Comparison of ENCODE assay signal across 11 cellular contexts in genomic region chr11:47189100-47189834, GRCh38. TPM values are rescaled to one million over a fixed set of nuclear protein-coding genes. Genes with fewer than 3 reads are reported as not detected.
DNase-seq lines count a peak whose midpoint lies in the region; ATAC-seq, FAIRE-seq and TF ChIP-seq lines count a peak whose summit lies in the region.
"Had no signal": no experiment of that assay in that cellular context is flagged by ENCODE, and none has a peak within 500 bp of the region (broad histone marks: within the 10 kb centered on the region; RNA-seq: fewer than 3 reads in every experiment).

No MANE protein-coding gene starts in this region.

- H4K20me1 ChIP-seq in GM12878 (ENCODE audit: control insufficient read depth, insufficient read depth), result no peaks in the 10 kb centered on the region

- no peak for TF ChIP-seq POLR2A in GM12878 (IDR thresholded peaks at IDR 0.05; ENCODE audit: low read depth, low read length)

- H3K79me2 ChIP-seq in GM12878 (ENCODE audit: control insufficient read depth, insufficient read depth, low read length), result no peaks in the 10 kb centered on the region

- H3K27ac ChIP-seq in GM12878 (ENCODE audit: control insufficient read depth, insufficient read depth), result no peak overlapping the region

- no peak overlapping the region for H3K9ac ChIP-seq in GM12878 (ENCODE audit: control insufficient read depth, insufficient read depth, low read length)

- H3K4me2 ChIP-seq in GM12878 (ENCODE audit: control insufficient read depth, insufficient read depth), result no peak overlapping the region

- CTCF ChIA-PET in GM12878 (lab: Yijun Ruan, JAX), result interaction anchor here (3.1 kb wide), 2 partner anchors 10 to 70 kb away, joined by 15 to 17 read pairs; no protein-coding TSS in a partner anchor

- H3K27me3 ChIP-seq in GM12878 (replicated peaks in 1 of 2; ENCODE audit: control insufficient read depth in 2 of 2, insufficient read depth in 2 of 2, low read length in 1 of 2), result peaks cover 0 to 13% of the 10 kb centered on the region in 2 experiments; a peak in 3 of 4 replicates

- H3K27me3 Mint-ChIP-seq in type B pancreatic cell, result no peaks in the 10 kb centered on the region

- no peak for TF ChIP-seq EP300 in GM12878 (IDR thresholded peaks at IDR 0.05; ENCODE audit: borderline replicate concordance in 1 of 2, control insufficient read depth in 1 of 2, low read depth in 2 of 2, low read length in 2 of 2)

- no peaks in the 10 kb centered on the region for H3K9me3 ChIP-seq in GM12878 (replicated peaks; ENCODE audit: control insufficient read depth, insufficient read depth, low read length)

- in situ Hi-C loops in GM12878 (cut with MboI), result no loop called here

- BruUV-seq in GM12878 (replicated peaks; lab: Mats Ljungman, UMichigan), result no TSS peak

- no peak overlapping the region for H2AFZ ChIP-seq in GM12878 (ENCODE audit: control insufficient read depth, low read depth, low read length)

- intact Hi-C loops in GM12878 (cut with micrococcal nuclease; ENCODE audit: unreplicated experiment) (no loop called here), left colon (cut with DNase I, micrococcal nuclease) (no loop called here), posterior vena cava (cut with DNase I) (no loop called here)

- SMC1A ChIA-PET in GM12878 (lab: Charles Lee; ENCODE audit: uncharacterized antibody, unreplicated experiment), result no interaction called here

- H3K9me3 Mint-ChIP-seq in type B pancreatic cell, result no peaks in the 10 kb centered on the region

- peaks cover 30% of the 10 kb centered on the region for H3K4me1 Mint-ChIP-seq in type B pancreatic cell (ENCODE audit: unreplicated experiment)

- TF ChIP-seq CTCF in GM12878 (IDR thresholded peaks at IDR 0.05 in 2 of 3, conservative IDR thresholded peaks at IDR 0.05 in 1 of 3; ENCODE audit: control insufficient read depth in 2 of 3, extremely low read depth in 1 of 3, insufficient read depth in 1 of 3, low read depth in 3 of 3, low read length in 3 of 3), result no peak
- TF ChIP-seq CTCF in type B pancreatic cell (conservative IDR thresholded peaks at IDR 0.05), result no peak

- H3K4me3 ChIP-seq in GM12878, result no peak overlapping the region

- ATAC-seq in GM12878 (no peak), left colon (peak; percentile 32), GM18909 (IDR thresholded peaks at IDR 0.05; ENCODE audit: poor library complexity, unreplicated experiment) (no peak)

- peaks cover 11% of the 10 kb centered on the region for H3K4me1 ChIP-seq in GM12878 (ENCODE audit: control insufficient read depth, insufficient read depth, low read length)

- 64% methylated on average over 11 of the region's 11 CpGs for WGBS in GM12878 (ENCODE audit: insufficient coverage, insufficient replicate concordance, low lambda C conversion rate, missing lambda C conversion rate)

- FAIRE-seq in GM12878 (lab: Jason Lieb, UNC), result peak; percentile 27

- H3K36me3 ChIP-seq in GM12878 (ENCODE audit: control insufficient read depth in 2 of 2, insufficient read depth in 2 of 2, low read length in 1 of 2), result no peaks in the 10 kb centered on the region

- POLR2A ChIA-PET in GM12878 (lab: Charles Lee), result interaction anchor here (0.6 kb wide), 2 partner anchors 10 to 147 kb away, joined by 3 to 5 read pairs; no protein-coding TSS in a partner anchor

- TF ChIP-seq RAD21 in GM12878 (IDR thresholded peaks at IDR 0.05; ENCODE audit: insufficient read depth, low read depth, low read length), result no peak

- H3K4me3 Mint-ChIP-seq in type B pancreatic cell, result peak overlapping the region; percentile 54

- peak; percentile 59 for DNase-seq in NCI-H2196 (lab: John Stamatoyannopoulos, UW; ENCODE audit: unreplicated experiment)
- no peak for DNase-seq in NCI-H2196 treated with DMSO at 0.1 percent for 48 hours (lab: John Stamatoyannopoulos, UW; ENCODE audit: unreplicated experiment)
- DNase-seq in GM12878 (ENCODE audit: low read depth, low spot score), result no peak
- DNase-seq in left colon, result no peak
- no peak for DNase-seq in type B pancreatic cell (ENCODE audit: extremely low spot score, unreplicated experiment)
- no peak for DNase-seq in posterior vena cava (ENCODE audit: low spot score)
- DNase-seq in NCI-H2107 treated with DMSO at 0.1 percent for 48 hours (lab: John Stamatoyannopoulos, UW; ENCODE audit: unreplicated experiment), result no peak
- DNase-seq: activated effector memory CD4-positive, alpha-beta T cell treated with anti-CD3 and anti-CD28 coated beads, Interleukin-2, amount 50 U/mL, for 16 hours; NCI-H1048; stimulated activated CD4-positive, alpha-beta T cell treated with anti-CD3 and anti-CD28 coated beads, Interleukin-12 subunit alpha, Interleukin-12 subunit beta, amount 100 ng/mL, for 4 hours had no signal

- H3K27ac Mint-ChIP-seq in type B pancreatic cell, result peak overlapping the region; percentile 82

- H3K36me3 Mint-ChIP-seq in type B pancreatic cell, result no peaks in the 10 kb centered on the region

- RAD21 ChIA-PET in GM12878 (lab: Charles Lee; ENCODE audit: unreplicated experiment), result no interaction called here

RNA-seq across cellular contexts. Expression of gene PACSIN3, which starts 3.0 kb away (rescaled TPM):
- 0.34 and 0.84 TPM in 2 replicates for total RNA-seq in GM12878 (2013; cell fraction: nucleolus; rRNA removed)
- total RNA-seq in GM12878 (2014; rRNA removed), result 0.23 and 0.60 TPM in 2 replicates
- total RNA-seq in GM12878 (2014; rRNA removed; fragmentation: Illumina TruSeq; extraction: Trizol), result 0.22 and 0.55 TPM in 2 replicates
- total RNA-seq in GM12878 (2021), result 0.43 and 0.82 TPM in 2 replicates
- polyA plus RNA-seq in GM12878 (2011; ENCODE audit: low read depth), result 0.18 TPM
- 0.12 and 0.16 TPM in 2 replicates for polyA plus RNA-seq in GM12878 (2011; rRNA removed)
- 0.15 and 0.20 TPM in 2 replicates for polyA plus RNA-seq in GM12878 (2011; cell fraction: cytosol; rRNA removed)
- polyA plus RNA-seq in GM12878 (2011; cell fraction: nucleus; rRNA removed), result 0.16 and 0.22 TPM in 2 replicates
- polyA plus RNA-seq in GM12878 (2012), result 0.83 and 0.86 TPM in 2 replicates
- polyA plus RNA-seq in GM12878 (2014; fragmentation: Illumina TruSeq; extraction: Trizol), result 0.18 TPM in 1 of 2 replicates, not detected in the other
- polyA plus RNA-seq in GM12878 (2014; fragmentation: Nextera tagmentation; extraction: Ambion mirVana), result under 1 TPM in 1 of 2 experiments, not detected in 1; 0.05 TPM
- polyA plus RNA-seq in GM12878 (2014; rRNA removed), result 0.38 and 0.60 TPM in 2 replicates
- polyA plus RNA-seq in GM12878 (2016; fragmentation: Nextera tagmentation; extraction: Ambion mirVana), result under 1 TPM; 0.09 to 0.55 TPM
- 0.21 TPM in 1 of 2 replicates, not detected in the other for polyA minus RNA-seq in GM12878 (2011; rRNA and poly(A)+ RNA removed)
- polyA minus RNA-seq in GM12878 (2011; cell fraction: cytosol; rRNA and poly(A)+ RNA removed), result 4.0 and 4.9 TPM in 2 replicates
- 0.85 and 1.3 TPM in 2 replicates for polyA minus RNA-seq in GM12878 (2011; cell fraction: nucleus; rRNA and poly(A)+ RNA removed)
- total RNA-seq in left colon, result 1 to 10 TPM; 2.2 to 7.1 TPM
- 52.5 and 77.2 TPM in 2 replicates for total RNA-seq in type B pancreatic cell (ENCODE audit: low replicate concordance)
- 10 to 100 TPM; 33.1 to 47.4 TPM for total RNA-seq in posterior vena cava

RNA-seq across cellular contexts. Expression of gene ARFGAP2, which starts 12.6 kb away (rescaled TPM):
- total RNA-seq in GM12878 (2013; cell fraction: nucleolus; rRNA removed), result 293 and 339 TPM in 2 replicates
- total RNA-seq in GM12878 (2014; rRNA removed) (77.6 and 82.8 TPM in 2 replicates), GM12878 (2014; rRNA removed; fragmentation: Illumina TruSeq; extraction: Trizol) (59.7 and 64.4 TPM in 2 replicates), GM12878 (2021) (75.7 and 79.0 TPM in 2 replicates), left colon (10 to 100 TPM; 81.5 to 85.4 TPM), type B pancreatic cell (ENCODE audit: low replicate concordance) (99.9 and 103 TPM in 2 replicates), posterior vena cava (10 to 100 TPM; 49.4 to 58.5 TPM)
- polyA plus RNA-seq in GM12878 (2011; ENCODE audit: low read depth), result 108 TPM
- polyA plus RNA-seq in GM12878 (2011; rRNA removed) (45.9 and 59.3 TPM in 2 replicates), GM12878 (2014; fragmentation: Illumina TruSeq; extraction: Trizol) (64.5 and 100 TPM in 2 replicates), GM12878 (2014; fragmentation: Nextera tagmentation; extraction: Ambion mirVana) (10 to 100 TPM; 20.9 to 25.0 TPM), GM12878 (2014; rRNA removed) (72.8 and 75.4 TPM in 2 replicates), GM12878 (2016; fragmentation: Nextera tagmentation; extraction: Ambion mirVana) (10 to 100 TPM; 79.2 to 91.4 TPM)
- polyA plus RNA-seq in GM12878 (2011; cell fraction: cytosol; rRNA removed), result 114 and 122 TPM in 2 replicates
- 108 and 146 TPM in 2 replicates for polyA plus RNA-seq in GM12878 (2011; cell fraction: nucleus; rRNA removed)
- polyA plus RNA-seq in GM12878 (2012), result 45.1 and 63.9 TPM in 2 replicates
- 83.6 and 138 TPM in 2 replicates for polyA minus RNA-seq in GM12878 (2011; rRNA and poly(A)+ RNA removed)
- 20.4 and 24.9 TPM in 2 replicates for polyA minus RNA-seq in GM12878 (2011; cell fraction: cytosol; rRNA and poly(A)+ RNA removed)
- polyA minus RNA-seq in GM12878 (2011; cell fraction: nucleus; rRNA and poly(A)+ RNA removed), result 70.6 and 134 TPM in 2 replicates

RNA-seq across cellular contexts. Expression of gene DDB2, which starts 25.5 kb away (rescaled TPM):
- total RNA-seq in GM12878 (2013; cell fraction: nucleolus; rRNA removed), result 320 and 324 TPM in 2 replicates
- 114 and 121 TPM in 2 replicates for total RNA-seq in GM12878 (2014; rRNA removed)
- 109 and 112 TPM in 2 replicates for total RNA-seq in GM12878 (2014; rRNA removed; fragmentation: Illumina TruSeq; extraction: Trizol)
- total RNA-seq in GM12878 (2021), result 105 and 116 TPM in 2 replicates
- 126 TPM for polyA plus RNA-seq in GM12878 (2011; ENCODE audit: low read depth)
- 168 and 187 TPM in 2 replicates for polyA plus RNA-seq in GM12878 (2011; rRNA removed)
- 192 and 212 TPM in 2 replicates for polyA plus RNA-seq in GM12878 (2011; cell fraction: cytosol; rRNA removed)
- polyA plus RNA-seq in GM12878 (2011; cell fraction: nucleus; rRNA removed), result 381 and 470 TPM in 2 replicates
- 107 and 126 TPM in 2 replicates for polyA plus RNA-seq in GM12878 (2012)
- 110 and 118 TPM in 2 replicates for polyA plus RNA-seq in GM12878 (2014; fragmentation: Illumina TruSeq; extraction: Trizol)
- polyA plus RNA-seq in GM12878 (2014; fragmentation: Nextera tagmentation; extraction: Ambion mirVana), result 100 to 1,000 TPM in 1 of 2 experiments, 10 to 100 TPM in 1; 94.2 to 127 TPM
- 134 and 151 TPM in 2 replicates for polyA plus RNA-seq in GM12878 (2014; rRNA removed)
- polyA plus RNA-seq in GM12878 (2016; fragmentation: Nextera tagmentation; extraction: Ambion mirVana), result 100 to 1,000 TPM; 155 to 157 TPM
- 105 and 157 TPM in 2 replicates for polyA minus RNA-seq in GM12878 (2011; rRNA and poly(A)+ RNA removed)
- 40.4 and 42.6 TPM in 2 replicates for polyA minus RNA-seq in GM12878 (2011; cell fraction: cytosol; rRNA and poly(A)+ RNA removed)
- polyA minus RNA-seq in GM12878 (2011; cell fraction: nucleus; rRNA and poly(A)+ RNA removed), result 99.4 and 119 TPM in 2 replicates
- 10 to 100 TPM; 24.7 to 37.7 TPM for total RNA-seq in left colon
- total RNA-seq in type B pancreatic cell (ENCODE audit: low replicate concordance), result 40.0 and 50.1 TPM in 2 replicates
- 10 to 100 TPM; 30.1 to 31.5 TPM for total RNA-seq in posterior vena cava

RNA-seq across cellular contexts. Expression of gene ACP2, which starts 59.3 kb away (rescaled TPM):
- 32.3 and 32.4 TPM in 2 replicates for total RNA-seq in GM12878 (2013; cell fraction: nucleolus; rRNA removed)
- total RNA-seq in GM12878 (2014; rRNA removed), result 7.2 and 10.6 TPM in 2 replicates
- total RNA-seq in GM12878 (2014; rRNA removed; fragmentation: Illumina TruSeq; extraction: Trizol), result 5.0 and 5.6 TPM in 2 replicates
- total RNA-seq in GM12878 (2021), result 9.6 and 10.3 TPM in 2 replicates
- 10.4 TPM for polyA plus RNA-seq in GM12878 (2011; ENCODE audit: low read depth)
- 3.4 and 8.0 TPM in 2 replicates for polyA plus RNA-seq in GM12878 (2011; rRNA removed)
- 10.2 and 11.4 TPM in 2 replicates for polyA plus RNA-seq in GM12878 (2011; cell fraction: cytosol; rRNA removed)
- 37.0 and 38.6 TPM in 2 replicates for polyA plus RNA-seq in GM12878 (2011; cell fraction: nucleus; rRNA removed)
- polyA plus RNA-seq in GM12878 (2012), result 9.1 and 11.0 TPM in 2 replicates
- 3.2 and 6.0 TPM in 2 replicates for polyA plus RNA-seq in GM12878 (2014; fragmentation: Illumina TruSeq; extraction: Trizol)
- polyA plus RNA-seq in GM12878 (2014; fragmentation: Nextera tagmentation; extraction: Ambion mirVana), result 1 to 10 TPM in 1 of 2 experiments, under 1 TPM in 1; 0.98 to 1.1 TPM
- 11.7 and 14.3 TPM in 2 replicates for polyA plus RNA-seq in GM12878 (2014; rRNA removed)
- 1 to 10 TPM; 6.9 to 7.9 TPM for polyA plus RNA-seq in GM12878 (2016; fragmentation: Nextera tagmentation; extraction: Ambion mirVana)
- 15.2 and 21.1 TPM in 2 replicates for polyA minus RNA-seq in GM12878 (2011; rRNA and poly(A)+ RNA removed)
- polyA minus RNA-seq in GM12878 (2011; cell fraction: cytosol; rRNA and poly(A)+ RNA removed), result 7.9 and 8.9 TPM in 2 replicates
- 21.9 and 35.3 TPM in 2 replicates for polyA minus RNA-seq in GM12878 (2011; cell fraction: nucleus; rRNA and poly(A)+ RNA removed)
- total RNA-seq in left colon, result 10 to 100 TPM; 47.8 to 53.5 TPM
- total RNA-seq in type B pancreatic cell (ENCODE audit: low replicate concordance), result 41.1 and 42.2 TPM in 2 replicates
- 10 to 100 TPM; 18.0 to 25.1 TPM for total RNA-seq in posterior vena cava
